ENCODE assay signal across 8 cellular contexts in the genomic region with DNA sequence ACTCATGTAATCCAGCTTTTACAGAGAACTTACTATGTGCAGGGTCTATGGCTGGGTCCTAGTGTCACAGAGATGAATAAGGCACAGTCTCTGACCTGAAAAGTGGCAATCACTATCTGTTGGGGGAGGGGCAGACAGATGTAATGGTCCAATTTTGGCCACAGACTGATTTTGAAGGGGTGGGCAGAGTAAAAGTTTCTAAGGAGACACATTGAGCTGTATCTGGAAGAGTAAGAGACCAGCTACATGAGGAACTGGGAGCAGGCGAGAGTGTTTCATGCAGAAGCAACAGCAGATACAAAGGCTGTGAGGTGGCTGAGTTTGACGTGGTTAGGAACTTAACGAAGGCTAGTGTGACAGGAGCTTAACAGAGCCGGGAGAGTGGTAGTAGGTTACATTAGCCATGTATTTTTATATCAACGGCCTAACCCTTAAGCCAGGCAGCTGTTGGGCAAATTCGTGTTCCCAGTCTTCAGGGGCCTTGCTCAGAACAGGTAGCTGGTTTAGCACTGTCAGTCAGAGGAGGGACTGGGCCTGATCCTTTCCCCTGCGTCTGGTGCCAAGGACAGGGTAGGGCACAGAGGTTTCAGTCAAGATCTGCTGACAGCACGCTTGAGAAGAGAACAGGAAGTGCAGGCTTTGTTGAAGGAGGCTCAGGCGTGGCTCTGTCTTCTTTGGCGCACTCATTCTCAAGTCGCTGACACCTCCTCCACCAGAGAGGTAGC. TPM values are rescaled to one million over a fixed set of nuclear protein-coding genes. Genes with fewer than 3 reads are reported as not detected.
DNase-seq lines count a peak whose midpoint lies in the region; ATAC-seq and TF ChIP-seq lines count a peak whose summit lies in the region.

No MANE protein-coding gene starts in this region.

- H3K36me3 ChIP-seq in SK-N-MC (ENCODE audit: insufficient read depth, low read length) (no peaks in the 10 kb centered on the region), stomach (no peaks in the 10 kb centered on the region), ovary (no peaks in the 10 kb centered on the region)

- H3K27me3 ChIP-seq in mononuclear cell (ENCODE audit: insufficient read depth, low read length) (no peaks in the 10 kb centered on the region), stomach (no peaks in the 10 kb centered on the region), ovary (no peaks in the 10 kb centered on the region)

- intact Hi-C loops in stomach (cut with DNase I; ENCODE audit: low total_unique reads), result loop anchor here (5.0 kb wide), 1 partner anchor 218 kb away; no protein-coding TSS in a partner anchor
- intact Hi-C loops in ovary (cut with DNase I), result loop anchor here (2.0 to 10.0 kb wide), 4 partner anchors 91 to 219 kb away; no protein-coding TSS in a partner anchor

- TF ChIP-seq EP300 in stomach (IDR thresholded peaks at IDR 0.05), result no peak
- TF ChIP-seq EP300 in ovary (IDR thresholded peaks at IDR 0.05), result no peak

- no peak for TF ChIP-seq POLR2A in stomach (IDR thresholded peaks at IDR 0.05)
- TF ChIP-seq POLR2A in ovary (IDR thresholded peaks at IDR 0.05), result no peak

- H3K9ac ChIP-seq in SK-N-MC (ENCODE audit: insufficient read length), result peak overlapping the region; percentile 16

- WGBS in stomach, 5 donors, result 56 to 65% (median 62%) methylated on average over 11 of the region's 11 CpGs
- whole genome bisulfite sequencing in ovary, 3 donors, result 83 to 88% (median 84%) methylated on average over 11 of the region's 11 CpGs

- H3K27ac ChIP-seq in SK-N-MC (peak overlapping the region; percentile 51), angular gyrus (ENCODE audit: low read depth, low read length) (peak overlapping the region; percentile 64), stomach (peak overlapping the region; percentile 11 to 99 (median 98)), ovary (no peak overlapping the region)

- peak overlapping the region; percentile 99 for H3K4me3 ChIP-seq in SK-N-MC
- H3K4me3 ChIP-seq in mononuclear cell (ENCODE audit: low read length), result peak overlapping the region; percentile 91
- H3K4me3 ChIP-seq in stomach, result peak overlapping the region in 2 of 4 donors; percentile 76 to 82
- H3K4me3 ChIP-seq in ovary, result no peak overlapping the region

- no peak for DNase-seq in SK-N-MC (ENCODE audit: low read depth, low spot score)
- DNase-seq in stomach, result peak; percentile 39
- DNase-seq in ovary, result no peak
- DNase-seq in T1000 (lab: John Stamatoyannopoulos, UW), result no peak

- peak; percentile 22 for ATAC-seq in GM19025 (IDR thresholded peaks at IDR 0.05; ENCODE audit: low read depth, unreplicated experiment)
- ATAC-seq in HG03103 (IDR thresholded peaks at IDR 0.05; ENCODE audit: low read depth, unreplicated experiment), result peak; percentile 32

- H3K4me1 ChIP-seq in mononuclear cell (ENCODE audit: insufficient read depth, low read length) (peaks cover 47% of the 10 kb centered on the region), stomach (peaks cover 28 to 44% (median 41%) of the 10 kb centered on the region in 4 donors), ovary (ENCODE audit: insufficient read depth) (peaks cover 10% of the 10 kb centered on the region)

- H3K9me3 ChIP-seq in SK-N-MC (ENCODE audit: low read depth, low read length), result no peaks in the 10 kb centered on the region
- no peaks in the 10 kb centered on the region for H3K9me3 ChIP-seq in mononuclear cell (ENCODE audit: low read depth, low read length)
- no peaks in the 10 kb centered on the region for H3K9me3 ChIP-seq in stomach
- H3K9me3 ChIP-seq in ovary, result no peaks in the 10 kb centered on the region

- no peak for TF ChIP-seq CTCF in stomach (IDR thresholded peaks at IDR 0.05)
- no peak for TF ChIP-seq CTCF in ovary (IDR thresholded peaks at IDR 0.05)

RNA-seq across cellular contexts. Expression of a gene that starts 1.4 kb away (rescaled TPM):
- total RNA-seq in mononuclear cell (55.8 TPM), stomach (10 to 100 TPM; 21.4 to 70.7 (median 49.8) TPM), ovary (10 to 100 TPM; 26.1 to 68.5 (median 58.7) TPM)
- polyA plus RNA-seq in stomach (10 to 100 TPM in 1 of 3 donors, 1 to 10 TPM in 2; 8.7 to 17.1 (median 9.8) TPM), ovary (10 to 100 TPM; 54.7 to 75.2 TPM)

RNA-seq across cellular contexts. Expression of a gene that starts 13.3 kb away (rescaled TPM):
- total RNA-seq in mononuclear cell, result 75.6 TPM
- total RNA-seq in stomach, result 100 to 1,000 TPM in 1 of 5 donors, 10 to 100 TPM in 3, 1 to 10 TPM in 1; 5.9 to 101 (median 26.7) TPM
- polyA plus RNA-seq in stomach, result 10 to 100 TPM; 39.8 to 55.5 (median 50.9) TPM
- 10 to 100 TPM; 23.6 to 49.2 (median 39.6) TPM for total RNA-seq in ovary
- polyA plus RNA-seq in ovary, result 10 to 100 TPM; 23.3 to 41.0 TPM

RNA-seq across cellular contexts. Expression of a gene that starts 45.7 kb away (rescaled TPM):
- total RNA-seq in mononuclear cell (7.5 TPM), stomach (10 to 100 TPM in 4 of 5 donors, 1 to 10 TPM in 1; 4.7 to 18.3 (median 13.6) TPM), ovary (10 to 100 TPM in 5 of 7 donors, 1 to 10 TPM in 2; 7.7 to 17.6 (median 10.9) TPM)
- polyA plus RNA-seq in stomach (10 to 100 TPM in 2 of 3 donors, 1 to 10 TPM in 1; 8.7 to 23.8 (median 11.8) TPM), ovary (10 to 100 TPM; 13.1 to 15.3 TPM)

RNA-seq across cellular contexts. Expression of a gene that starts 56.7 kb away (rescaled TPM):
- total RNA-seq in mononuclear cell (227 TPM), stomach (100 to 1,000 TPM in 1 of 5 donors, 10 to 100 TPM in 4; 43.3 to 132 (median 74.3) TPM), ovary (100 to 1,000 TPM in 3 of 7 donors, 10 to 100 TPM in 4; 59.4 to 126 (median 94.5) TPM)
- polyA plus RNA-seq in stomach (10 to 100 TPM; 16.2 to 17.6 (median 16.6) TPM), ovary (10 to 100 TPM; 38.5 to 67.4 TPM)

Comparison
In these comparisons a context has a peak if more than half of its experiments do, and no peak if none do; other contexts are left out.
1. H3K27ac ChIP-seq: peak in SK-N-MC (single experiment), angular gyrus (single experiment) and stomach (5 of 5); none in ovary (0 of 2).